1 cellular context compared by ENCODE assay signal in the genomic region with DNA sequence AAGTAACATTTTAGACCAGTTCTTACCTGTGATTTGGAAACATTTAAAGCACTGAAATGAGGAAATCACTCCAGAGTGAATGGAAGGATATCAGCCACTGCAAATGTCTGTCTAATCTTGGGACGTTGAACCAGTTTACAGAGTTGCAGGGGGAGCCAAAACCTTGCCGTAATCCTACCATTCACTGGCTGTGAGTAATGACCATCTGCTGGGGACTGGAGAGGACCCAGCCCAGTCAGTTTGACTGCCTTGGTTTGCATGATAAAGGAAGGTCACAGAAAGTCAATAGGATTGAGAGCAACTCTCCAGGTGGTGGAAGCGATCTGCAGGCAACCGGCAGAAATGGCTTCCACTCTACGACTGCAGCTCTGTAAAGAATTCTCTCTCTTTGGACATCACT.
TF ChIP-seq lines count a peak whose summit lies in the region.

No MANE protein-coding gene starts in this region.

TF ChIP-seq in HepG2, 621 proteins besides CTCF, POLR2A, EP300 and RAD21 (continued from another document and continues in another):
- TF ChIP-seq, protein P1, sequence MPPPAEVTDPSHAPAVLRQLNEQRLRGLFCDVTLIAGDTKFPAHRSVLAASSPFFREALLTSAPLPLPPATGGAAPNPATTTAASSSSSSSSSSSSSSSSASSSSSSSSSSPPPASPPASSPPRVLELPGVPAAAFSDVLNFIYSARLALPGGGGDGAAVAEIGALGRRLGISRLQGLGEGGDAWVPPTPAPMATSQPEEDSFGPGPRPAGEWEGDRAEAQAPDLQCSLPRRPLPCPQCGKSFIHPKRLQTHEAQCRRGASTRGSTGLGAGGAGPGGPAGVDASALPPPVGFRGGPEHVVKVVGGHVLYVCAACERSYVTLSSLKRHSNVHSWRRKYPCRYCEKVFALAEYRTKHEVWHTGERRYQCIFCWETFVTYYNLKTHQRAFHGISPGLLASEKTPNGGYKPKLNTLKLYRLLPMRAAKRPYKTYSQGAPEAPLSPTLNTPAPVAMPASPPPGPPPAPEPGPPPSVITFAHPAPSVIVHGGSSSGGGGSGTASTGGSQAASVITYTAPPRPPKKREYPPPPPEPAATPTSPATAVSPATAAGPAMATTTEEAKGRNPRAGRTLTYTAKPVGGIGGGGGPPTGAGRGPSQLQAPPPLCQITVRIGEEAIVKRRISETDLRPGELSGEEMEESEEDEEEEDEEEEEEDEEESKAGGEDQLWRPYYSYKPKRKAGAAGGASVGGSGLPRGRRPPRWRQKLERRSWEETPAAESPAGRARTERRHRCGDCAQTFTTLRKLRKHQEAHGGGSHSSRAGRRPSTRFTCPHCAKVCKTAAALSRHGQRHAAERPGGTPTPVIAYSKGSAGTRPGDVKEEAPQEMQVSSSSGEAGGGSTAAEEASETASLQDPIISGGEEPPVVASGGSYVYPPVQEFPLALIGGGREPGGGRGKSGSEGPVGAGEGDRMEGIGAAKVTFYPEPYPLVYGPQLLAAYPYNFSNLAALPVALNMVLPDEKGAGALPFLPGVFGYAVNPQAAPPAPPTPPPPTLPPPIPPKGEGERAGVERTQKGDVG (CRISPR knock-in tag; IDR thresholded peaks at IDR 0.05; ENCODE audit: borderline replicate concordance), result peak; percentile 61; the same call in 1 of the 2 replicates
- TF ChIP-seq ZNF101 (CRISPR knock-in tag; IDR thresholded peaks at IDR 0.05; ENCODE audit: borderline replicate concordance, low read depth) (no peak), HDAC2 (CRISPR knock-in tag; IDR thresholded peaks at IDR 0.05) (peak; percentile 58), ZMYM4 (CRISPR knock-in tag; IDR thresholded peaks at IDR 0.05) (peak; percentile 96), ATF7 (IDR thresholded peaks at IDR 0.05) (no peak), ATF7 (CRISPR knock-in tag; IDR thresholded peaks at IDR 0.05) (no peak), ZNF609 (CRISPR knock-in tag; IDR thresholded peaks at IDR 0.05; ENCODE audit: borderline replicate concordance) (no peak), ZNF451 (CRISPR knock-in tag; IDR thresholded peaks at IDR 0.05) (no peak), ZNF709 (CRISPR knock-in tag; IDR thresholded peaks at IDR 0.05) (no peak), KAT8 (CRISPR knock-in tag; IDR thresholded peaks at IDR 0.05) (0 out of 2 replicates have a peak, but pooled peaks have one; percentile 28), RFX1 (IDR thresholded peaks at IDR 0.05) (no peak), ZBTB7A (CRISPR knock-in tag; IDR thresholded peaks at IDR 0.05) (no peak), ZNF20 (CRISPR knock-in tag; IDR thresholded peaks at IDR 0.05) (no peak), ZNF572 (CRISPR knock-in tag; IDR thresholded peaks at IDR 0.05) (no peak), REL (CRISPR knock-in tag; conservative IDR thresholded peaks at IDR 0.05) (no peak), ZSCAN30 (CRISPR knock-in tag; IDR thresholded peaks at IDR 0.05) (no peak), PHF21A (CRISPR knock-in tag; IDR thresholded peaks at IDR 0.05) (no peak), ETS1 (CRISPR knock-in tag; IDR thresholded peaks at IDR 0.05) (no peak), MLLT10 (CRISPR knock-in tag; IDR thresholded peaks at IDR 0.05) (no peak), STAG1 (CRISPR knock-in tag; IDR thresholded peaks at IDR 0.05) (peak; percentile 43), ZNF432 (CRISPR knock-in tag; IDR thresholded peaks at IDR 0.05; ENCODE audit: borderline replicate concordance) (no peak), NONO (IDR thresholded peaks at IDR 0.05) (no peak), NONO (CRISPR knock-in tag; conservative IDR thresholded peaks at IDR 0.05) (no peak)
- TF ChIP-seq, protein P2, sequence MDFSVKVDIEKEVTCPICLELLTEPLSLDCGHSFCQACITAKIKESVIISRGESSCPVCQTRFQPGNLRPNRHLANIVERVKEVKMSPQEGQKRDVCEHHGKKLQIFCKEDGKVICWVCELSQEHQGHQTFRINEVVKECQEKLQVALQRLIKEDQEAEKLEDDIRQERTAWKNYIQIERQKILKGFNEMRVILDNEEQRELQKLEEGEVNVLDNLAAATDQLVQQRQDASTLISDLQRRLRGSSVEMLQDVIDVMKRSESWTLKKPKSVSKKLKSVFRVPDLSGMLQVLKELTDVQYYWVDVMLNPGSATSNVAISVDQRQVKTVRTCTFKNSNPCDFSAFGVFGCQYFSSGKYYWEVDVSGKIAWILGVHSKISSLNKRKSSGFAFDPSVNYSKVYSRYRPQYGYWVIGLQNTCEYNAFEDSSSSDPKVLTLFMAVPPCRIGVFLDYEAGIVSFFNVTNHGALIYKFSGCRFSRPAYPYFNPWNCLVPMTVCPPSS (IDR thresholded peaks at IDR 0.05), result no peak
- TF ChIP-seq, protein P3, sequence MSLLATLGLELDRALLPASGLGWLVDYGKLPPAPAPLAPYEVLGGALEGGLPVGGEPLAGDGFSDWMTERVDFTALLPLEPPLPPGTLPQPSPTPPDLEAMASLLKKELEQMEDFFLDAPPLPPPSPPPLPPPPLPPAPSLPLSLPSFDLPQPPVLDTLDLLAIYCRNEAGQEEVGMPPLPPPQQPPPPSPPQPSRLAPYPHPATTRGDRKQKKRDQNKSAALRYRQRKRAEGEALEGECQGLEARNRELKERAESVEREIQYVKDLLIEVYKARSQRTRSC (CRISPR knock-in tag; IDR thresholded peaks at IDR 0.05; ENCODE audit: low read depth), result no peak
- TF ChIP-seq, protein P4, sequence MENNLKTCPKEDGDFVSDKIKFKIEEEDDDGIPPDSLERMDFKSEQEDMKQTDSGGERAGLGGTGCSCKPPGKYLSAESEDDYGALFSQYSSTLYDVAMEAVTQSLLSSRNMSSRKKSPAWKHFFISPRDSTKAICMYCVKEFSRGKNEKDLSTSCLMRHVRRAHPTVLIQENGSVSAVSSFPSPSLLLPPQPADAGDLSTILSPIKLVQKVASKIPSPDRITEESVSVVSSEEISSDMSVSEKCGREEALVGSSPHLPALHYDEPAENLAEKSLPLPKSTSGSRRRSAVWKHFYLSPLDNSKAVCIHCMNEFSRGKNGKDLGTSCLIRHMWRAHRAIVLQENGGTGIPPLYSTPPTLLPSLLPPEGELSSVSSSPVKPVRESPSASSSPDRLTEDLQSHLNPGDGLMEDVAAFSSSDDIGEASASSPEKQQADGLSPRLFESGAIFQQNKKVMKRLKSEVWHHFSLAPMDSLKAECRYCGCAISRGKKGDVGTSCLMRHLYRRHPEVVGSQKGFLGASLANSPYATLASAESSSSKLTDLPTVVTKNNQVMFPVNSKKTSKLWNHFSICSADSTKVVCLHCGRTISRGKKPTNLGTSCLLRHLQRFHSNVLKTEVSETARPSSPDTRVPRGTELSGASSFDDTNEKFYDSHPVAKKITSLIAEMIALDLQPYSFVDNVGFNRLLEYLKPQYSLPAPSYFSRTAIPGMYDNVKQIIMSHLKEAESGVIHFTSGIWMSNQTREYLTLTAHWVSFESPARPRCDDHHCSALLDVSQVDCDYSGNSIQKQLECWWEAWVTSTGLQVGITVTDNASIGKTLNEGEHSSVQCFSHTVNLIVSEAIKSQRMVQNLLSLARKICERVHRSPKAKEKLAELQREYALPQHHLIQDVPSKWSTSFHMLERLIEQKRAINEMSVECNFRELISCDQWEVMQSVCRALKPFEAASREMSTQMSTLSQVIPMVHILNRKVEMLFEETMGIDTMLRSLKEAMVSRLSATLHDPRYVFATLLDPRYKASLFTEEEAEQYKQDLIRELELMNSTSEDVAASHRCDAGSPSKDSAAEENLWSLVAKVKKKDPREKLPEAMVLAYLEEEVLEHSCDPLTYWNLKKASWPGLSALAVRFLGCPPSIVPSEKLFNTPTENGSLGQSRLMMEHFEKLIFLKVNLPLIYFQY (CRISPR knock-in tag; IDR thresholded peaks at IDR 0.05; ENCODE audit: borderline replicate concordance), result no peak
- TF ChIP-seq, protein P5, sequence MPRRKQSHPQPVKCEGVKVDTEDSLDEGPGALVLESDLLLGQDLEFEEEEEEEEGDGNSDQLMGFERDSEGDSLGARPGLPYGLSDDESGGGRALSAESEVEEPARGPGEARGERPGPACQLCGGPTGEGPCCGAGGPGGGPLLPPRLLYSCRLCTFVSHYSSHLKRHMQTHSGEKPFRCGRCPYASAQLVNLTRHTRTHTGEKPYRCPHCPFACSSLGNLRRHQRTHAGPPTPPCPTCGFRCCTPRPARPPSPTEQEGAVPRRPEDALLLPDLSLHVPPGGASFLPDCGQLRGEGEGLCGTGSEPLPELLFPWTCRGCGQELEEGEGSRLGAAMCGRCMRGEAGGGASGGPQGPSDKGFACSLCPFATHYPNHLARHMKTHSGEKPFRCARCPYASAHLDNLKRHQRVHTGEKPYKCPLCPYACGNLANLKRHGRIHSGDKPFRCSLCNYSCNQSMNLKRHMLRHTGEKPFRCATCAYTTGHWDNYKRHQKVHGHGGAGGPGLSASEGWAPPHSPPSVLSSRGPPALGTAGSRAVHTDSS (CRISPR knock-in tag; conservative IDR thresholded peaks at IDR 0.05), result no peak
- TF ChIP-seq, protein P6, sequence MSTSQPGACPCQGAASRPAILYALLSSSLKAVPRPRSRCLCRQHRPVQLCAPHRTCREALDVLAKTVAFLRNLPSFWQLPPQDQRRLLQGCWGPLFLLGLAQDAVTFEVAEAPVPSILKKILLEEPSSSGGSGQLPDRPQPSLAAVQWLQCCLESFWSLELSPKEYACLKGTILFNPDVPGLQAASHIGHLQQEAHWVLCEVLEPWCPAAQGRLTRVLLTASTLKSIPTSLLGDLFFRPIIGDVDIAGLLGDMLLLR (CRISPR knock-in tag; IDR thresholded peaks at IDR 0.05), result no peak
- TF ChIP-seq, protein P7, sequence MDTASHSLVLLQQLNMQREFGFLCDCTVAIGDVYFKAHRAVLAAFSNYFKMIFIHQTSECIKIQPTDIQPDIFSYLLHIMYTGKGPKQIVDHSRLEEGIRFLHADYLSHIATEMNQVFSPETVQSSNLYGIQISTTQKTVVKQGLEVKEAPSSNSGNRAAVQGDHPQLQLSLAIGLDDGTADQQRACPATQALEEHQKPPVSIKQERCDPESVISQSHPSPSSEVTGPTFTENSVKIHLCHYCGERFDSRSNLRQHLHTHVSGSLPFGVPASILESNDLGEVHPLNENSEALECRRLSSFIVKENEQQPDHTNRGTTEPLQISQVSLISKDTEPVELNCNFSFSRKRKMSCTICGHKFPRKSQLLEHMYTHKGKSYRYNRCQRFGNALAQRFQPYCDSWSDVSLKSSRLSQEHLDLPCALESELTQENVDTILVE (CRISPR knock-in tag; IDR thresholded peaks at IDR 0.05), result no peak
- TF ChIP-seq, protein P8, sequence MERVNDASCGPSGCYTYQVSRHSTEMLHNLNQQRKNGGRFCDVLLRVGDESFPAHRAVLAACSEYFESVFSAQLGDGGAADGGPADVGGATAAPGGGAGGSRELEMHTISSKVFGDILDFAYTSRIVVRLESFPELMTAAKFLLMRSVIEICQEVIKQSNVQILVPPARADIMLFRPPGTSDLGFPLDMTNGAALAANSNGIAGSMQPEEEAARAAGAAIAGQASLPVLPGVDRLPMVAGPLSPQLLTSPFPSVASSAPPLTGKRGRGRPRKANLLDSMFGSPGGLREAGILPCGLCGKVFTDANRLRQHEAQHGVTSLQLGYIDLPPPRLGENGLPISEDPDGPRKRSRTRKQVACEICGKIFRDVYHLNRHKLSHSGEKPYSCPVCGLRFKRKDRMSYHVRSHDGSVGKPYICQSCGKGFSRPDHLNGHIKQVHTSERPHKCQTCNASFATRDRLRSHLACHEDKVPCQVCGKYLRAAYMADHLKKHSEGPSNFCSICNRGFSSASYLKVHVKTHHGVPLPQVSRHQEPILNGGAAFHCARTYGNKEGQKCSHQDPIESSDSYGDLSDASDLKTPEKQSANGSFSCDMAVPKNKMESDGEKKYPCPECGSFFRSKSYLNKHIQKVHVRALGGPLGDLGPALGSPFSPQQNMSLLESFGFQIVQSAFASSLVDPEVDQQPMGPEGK (CRISPR knock-in tag; IDR thresholded peaks at IDR 0.05), result 0 out of 2 replicates have a peak, but pooled peaks have one; percentile 11
